1 cellular context compared by ENCODE assay signal in genomic region chr7:66994051-66994450, GRCh38.
TF ChIP-seq lines count a peak whose summit lies in the region.

No MANE protein-coding gene starts in this region.

TF ChIP-seq in K562, 482 proteins besides CTCF, POLR2A, EP300 and RAD21:
- peak; percentile 3; the same call in 1 of the 2 replicates for TF ChIP-seq GTF2E2 (tag; IDR thresholded peaks at IDR 0.05)
